In genomic region chr2:69517410-69517809, GRCh38 we compare ENCODE assay signal across 22 cellular contexts.
DNase-seq lines count a peak whose midpoint lies in the region; ATAC-seq and TF ChIP-seq lines count a peak whose summit lies in the region.
"Had no signal": no experiment of that assay in that cellular context is flagged by ENCODE, and none has a peak within 500 bp of the region (broad histone marks: within the 10 kb centered on the region; RNA-seq: fewer than 3 reads in every experiment).

No MANE protein-coding gene starts in this region.

- no peaks in the 10 kb centered on the region for H3K9me3 Mint-ChIP-seq in activated T-cell treated with anti-CD3 and anti-CD28 coated beads, Interleukin-2, amount 50 U/mL, for 72 hours
- no peaks in the 10 kb centered on the region for H3K9me3 Mint-ChIP-seq in activated T-cell treated with anti-CD3 and anti-CD28 coated beads, Interleukin-2, amount 50 U/mL, for 24 hours
- no peaks in the 10 kb centered on the region for H3K9me3 Mint-ChIP-seq in stimulated activated effector memory CD8-positive, alpha-beta T cell treated with anti-CD3 and anti-CD28 coated beads, Interleukin-12 subunit alpha, Interleukin-12 subunit beta, amount 100 ng/mL, for 72 hours
- no peaks in the 10 kb centered on the region for H3K9me3 Mint-ChIP-seq in activated naive CD4-positive, alpha-beta T cell treated with anti-CD3 and anti-CD28 coated beads, Interleukin-2, amount 50 U/mL, for 72 hours

- no peak overlapping the region for H3K4me3 Mint-ChIP-seq in activated T-cell treated with anti-CD3 and anti-CD28 coated beads, Interleukin-2, amount 50 U/mL, for 72 hours
- no peak overlapping the region for H3K4me3 Mint-ChIP-seq in activated T-cell treated with anti-CD3 and anti-CD28 coated beads, Interleukin-2, amount 50 U/mL, for 24 hours
- H3K4me3 Mint-ChIP-seq in stimulated activated effector memory CD8-positive, alpha-beta T cell treated with anti-CD3 and anti-CD28 coated beads, Interleukin-12 subunit alpha, Interleukin-12 subunit beta, amount 100 ng/mL, for 72 hours: no peak overlapping the region

- H3K27me3 ChIP-seq in uterus: no peaks in the 10 kb centered on the region

- no peak overlapping the region for H3K4me3 ChIP-seq in uterus

- no peaks in the 10 kb centered on the region for H3K4me1 Mint-ChIP-seq in activated T-cell treated with anti-CD3 and anti-CD28 coated beads, Interleukin-2, amount 50 U/mL, for 72 hours (ENCODE audit: low read depth)
- no peaks in the 10 kb centered on the region for H3K4me1 Mint-ChIP-seq in activated T-cell treated with anti-CD3 and anti-CD28 coated beads, Interleukin-2, amount 50 U/mL, for 24 hours (ENCODE audit: low read depth)
- H3K4me1 Mint-ChIP-seq in stimulated activated effector memory CD8-positive, alpha-beta T cell treated with anti-CD3 and anti-CD28 coated beads, Interleukin-12 subunit alpha, Interleukin-12 subunit beta, amount 100 ng/mL, for 72 hours: peaks cover 6% of the 10 kb centered on the region

- H3K9me3 ChIP-seq in uterus: no peaks in the 10 kb centered on the region

- no peak for TF ChIP-seq POLR2A in uterus (IDR thresholded peaks at IDR 0.05)

- no peaks in the 10 kb centered on the region for H3K4me1 ChIP-seq in uterus

- H3K27ac ChIP-seq in uterus: peak overlapping the region in 1 of 2 donors; percentile 45
- H3K27ac ChIP-seq: C4-2B, KMS-11 had no signal

- peak overlapping the region; percentile 12 for H3K27ac Mint-ChIP-seq in activated T-cell treated with anti-CD3 and anti-CD28 coated beads, Interleukin-2, amount 50 U/mL, for 72 hours
- no peak overlapping the region for H3K27ac Mint-ChIP-seq in activated T-cell treated with anti-CD3 and anti-CD28 coated beads, Interleukin-2, amount 50 U/mL, for 24 hours
- H3K27ac Mint-ChIP-seq in stimulated activated effector memory CD8-positive, alpha-beta T cell treated with anti-CD3 and anti-CD28 coated beads, Interleukin-12 subunit alpha, Interleukin-12 subunit beta, amount 100 ng/mL, for 72 hours: peak overlapping the region; percentile 63
- H3K27ac Mint-ChIP-seq in activated naive CD4-positive, alpha-beta T cell treated with anti-CD3 and anti-CD28 coated beads, Interleukin-2, amount 50 U/mL, for 72 hours: no peak overlapping the region

- H3K27me3 Mint-ChIP-seq in activated T-cell treated with anti-CD3 and anti-CD28 coated beads, Interleukin-2, amount 50 U/mL, for 72 hours (ENCODE audit: low read depth): no peaks in the 10 kb centered on the region
- H3K27me3 Mint-ChIP-seq in activated T-cell treated with anti-CD3 and anti-CD28 coated beads, Interleukin-2, amount 50 U/mL, for 24 hours: no peaks in the 10 kb centered on the region

- ATAC-seq in activated T-cell treated with anti-CD3 and anti-CD28 coated beads, Interleukin-2, amount 50 U/mL, for 72 hours (replicated peaks in 1 of 2): no peak
- no peak for ATAC-seq in stimulated activated effector memory CD8-positive, alpha-beta T cell treated with anti-CD3 and anti-CD28 coated beads, Interleukin-12 subunit alpha, Interleukin-12 subunit beta, amount 100 ng/mL, for 72 hours
- no peak for ATAC-seq in activated naive CD4-positive, alpha-beta T cell treated with anti-CD3 and anti-CD28 coated beads, Interleukin-2, amount 50 U/mL, for 72 hours
- ATAC-seq: Panc1, SK-N-SH treated with all-trans-retinoic acid at 6 μM for 48 hours had no signal

- intact Hi-C loops in uterus (cut with DNase I; ENCODE audit: low total_unique reads): no loop called here

- TF ChIP-seq CTCF in uterus (IDR thresholded peaks at IDR 0.05): no peak

- H3K36me3 Mint-ChIP-seq in activated T-cell treated with anti-CD3 and anti-CD28 coated beads, Interleukin-2, amount 50 U/mL, for 72 hours (ENCODE audit: insufficient read depth in 2 of 2): peaks cover 13 to 41% of the 10 kb centered on the region in 2 donors
- peaks cover 96% of the 10 kb centered on the region for H3K36me3 Mint-ChIP-seq in activated T-cell treated with anti-CD3 and anti-CD28 coated beads, Interleukin-2, amount 50 U/mL, for 24 hours (ENCODE audit: low read depth)
- peaks cover 100% of the 10 kb centered on the region for H3K36me3 Mint-ChIP-seq in stimulated activated effector memory CD8-positive, alpha-beta T cell treated with anti-CD3 and anti-CD28 coated beads, Interleukin-12 subunit alpha, Interleukin-12 subunit beta, amount 100 ng/mL, for 72 hours
- H3K36me3 Mint-ChIP-seq in activated naive CD4-positive, alpha-beta T cell treated with anti-CD3 and anti-CD28 coated beads, Interleukin-2, amount 50 U/mL, for 72 hours: peaks cover 36 to 44% of the 10 kb centered on the region in 2 donors

- H3K36me3 ChIP-seq in uterus: no peaks in the 10 kb centered on the region

- DNase-seq in activated T-cell treated with anti-CD3 and anti-CD28 coated beads, Interleukin-2, amount 50 U/mL, for 72 hours: no peak
- DNase-seq in activated T-cell treated with anti-CD3 and anti-CD28 coated beads, Interleukin-2, amount 50 U/mL, for 24 hours: no peak
- DNase-seq in amniotic epithelial cell (ENCODE audit: low read depth) (peak; percentile 31), fibroblast of peridontal ligament (ENCODE audit: extremely low read depth) (peak; percentile 19), DMS53 (lab: John Stamatoyannopoulos, UW) (no peak), uterus (no peak)
- no peak for DNase-seq in stimulated activated effector memory CD8-positive, alpha-beta T cell treated with anti-CD3 and anti-CD28 coated beads, Interleukin-12 subunit alpha, Interleukin-12 subunit beta, amount 100 ng/mL, for 72 hours (ENCODE audit: low spot score in 2 of 2)
- no peak for DNase-seq in activated naive CD4-positive, alpha-beta T cell treated with anti-CD3 and anti-CD28 coated beads, Interleukin-2, amount 50 U/mL, for 72 hours (ENCODE audit: low spot score in 2 of 2)
- DNase-seq: 8988T, DMS79, GOT3, HCEC 1CT, NCI-H1092 treated with DMSO at 0.1 percent for 48 hours, NCI-H1436 treated with DMSO at 0.1 percent for 48 hours, NCI-H1930, NCI-H226, NCI-H510A treated with DMSO at 0.1 percent for 48 hours, NCI-H748 treated with DMSO at 0.1 percent for 48 hours had no signal

Comparison
In these comparisons a context has a peak if more than half of its experiments do, and no peak if none do; other contexts are left out.
1. H3K27ac Mint-ChIP-seq: peak in activated T-cell treated with anti-CD3 and anti-CD28 coated beads, Interleukin-2, amount 50 U/mL, for 72 hours (single experiment) and stimulated activated effector memory CD8-positive, alpha-beta T cell treated with anti-CD3 and anti-CD28 coated beads, Interleukin-12 subunit alpha, Interleukin-12 subunit beta, amount 100 ng/mL, for 72 hours (single experiment); none in activated T-cell treated with anti-CD3 and anti-CD28 coated beads, Interleukin-2, amount 50 U/mL, for 24 hours (single experiment) and activated naive CD4-positive, alpha-beta T cell treated with anti-CD3 and anti-CD28 coated beads, Interleukin-2, amount 50 U/mL, for 72 hours (0 of 2).
2. DNase-seq: peak in amniotic epithelial cell (single experiment) and fibroblast of peridontal ligament (single experiment); none in activated T-cell treated with anti-CD3 and anti-CD28 coated beads, Interleukin-2, amount 50 U/mL, for 72 hours (0 of 2), activated T-cell treated with anti-CD3 and anti-CD28 coated beads, Interleukin-2, amount 50 U/mL, for 24 hours (single experiment), stimulated activated effector memory CD8-positive, alpha-beta T cell treated with anti-CD3 and anti-CD28 coated beads, Interleukin-12 subunit alpha, Interleukin-12 subunit beta, amount 100 ng/mL, for 72 hours (0 of 2), DMS53 (single experiment), activated naive CD4-positive, alpha-beta T cell treated with anti-CD3 and anti-CD28 coated beads, Interleukin-2, amount 50 U/mL, for 72 hours (0 of 2) and uterus (0 of 2).